In genomic region chr17:41773190-41773588, GRCh38 we compare ENCODE assay signal across 9 cellular contexts. TPM values are rescaled to one million over a fixed set of nuclear protein-coding genes. Genes with fewer than 3 reads are reported as not detected.
DNase-seq lines count a peak whose midpoint lies in the region; ATAC-seq and TF ChIP-seq lines count a peak whose summit lies in the region.
"Had no signal": no experiment of that assay in that cellular context is flagged by ENCODE, and none has a peak within 500 bp of the region (broad histone marks: within the 10 kb centered on the region; RNA-seq: fewer than 3 reads in every experiment).

No MANE protein-coding gene starts in this region.

- H3K36me3 ChIP-seq in aorta (ENCODE audit: control insufficient read depth in 1 of 2, insufficient read depth in 2 of 2, low read length in 1 of 2): peaks cover 0 to 3% of the 10 kb centered on the region in 2 donors

- intact Hi-C loops in aorta (cut with DNase I): no loop called here

- TF ChIP-seq CTCF in GM20000 (IDR thresholded peaks at IDR 0.05; ENCODE audit: extremely low read depth, missing control alignments): no peak

- H3K27me3 Mint-ChIP-seq in activated naive CD4-positive, alpha-beta T cell treated with anti-CD3 and anti-CD28 coated beads, Interleukin-2, amount 50 U/mL, for 24 hours: no peaks in the 10 kb centered on the region

- H3K36me3 Mint-ChIP-seq in activated naive CD4-positive, alpha-beta T cell treated with anti-CD3 and anti-CD28 coated beads, Interleukin-2, amount 50 U/mL, for 24 hours: no peaks in the 10 kb centered on the region
- H3K36me3 Mint-ChIP-seq: CD4-positive, CD25-positive, alpha-beta regulatory T cell had no signal

- H3K9me3 ChIP-seq in aorta (ENCODE audit: control insufficient read depth, low read length): no peaks in the 10 kb centered on the region

- H3K4me1 Mint-ChIP-seq in activated naive CD4-positive, alpha-beta T cell treated with anti-CD3 and anti-CD28 coated beads, Interleukin-2, amount 50 U/mL, for 24 hours: no peaks in the 10 kb centered on the region

- no peak overlapping the region for H3K27ac ChIP-seq in aorta (ENCODE audit: low read depth in 1 of 2, low read length in 2 of 2)

- 8 to 24% methylated on average over 12 of the region's 12 CpGs for WGBS in aorta, 2 donors

- in situ Hi-C loops in T47D (cut with HindIII; ENCODE audit: low pct_unique_long_range_greater_than_20kb, low sequenced_read_pairs): no loop called here

- peak overlapping the region; percentile 77 for H3K27ac Mint-ChIP-seq in activated naive CD4-positive, alpha-beta T cell treated with anti-CD3 and anti-CD28 coated beads, Interleukin-2, amount 50 U/mL, for 24 hours
- H3K27ac Mint-ChIP-seq: CD4-positive, CD25-positive, alpha-beta regulatory T cell had no signal

- ATAC-seq in aorta (ENCODE audit: low FRiP score): peak; percentile 13

- no peak overlapping the region for H3K4me3 ChIP-seq in aorta (ENCODE audit: low read length in 2 of 2)

- H3K27me3 ChIP-seq in aorta (ENCODE audit: control insufficient read depth in 1 of 2, insufficient read depth in 2 of 2, low read length in 1 of 2): no peaks in the 10 kb centered on the region

- no peaks in the 10 kb centered on the region for H3K4me1 ChIP-seq in aorta (ENCODE audit: control insufficient read depth in 1 of 2, insufficient read depth in 2 of 2, low read length in 2 of 2)

- DNase-seq in activated naive CD4-positive, alpha-beta T cell (lab: John Stamatoyannopoulos, UW): no peak
- DNase-seq in T47D (ENCODE audit: low read depth in 1 of 2, low spot score in 1 of 2) (peak; percentile 67 to 74), kidney tubule cell (ENCODE audit: low spot score) (peak; percentile 97), aorta (peak; percentile 79 to 86), GM20000 (ENCODE audit: low spot score) (no peak), UCSD-AML1 (lab: John Stamatoyannopoulos, UW; ENCODE audit: unreplicated experiment) (no peak), NCI-H2029 (lab: John Stamatoyannopoulos, UW) (no peak)
- DNase-seq: CD4-positive, CD25-positive, alpha-beta regulatory T cell had no signal

- H3K4me3 Mint-ChIP-seq in activated naive CD4-positive, alpha-beta T cell treated with anti-CD3 and anti-CD28 coated beads, Interleukin-2, amount 50 U/mL, for 24 hours: no peak overlapping the region
- H3K4me3 Mint-ChIP-seq: CD4-positive, CD25-positive, alpha-beta regulatory T cell had no signal

- H3K9me3 Mint-ChIP-seq in activated naive CD4-positive, alpha-beta T cell treated with anti-CD3 and anti-CD28 coated beads, Interleukin-2, amount 50 U/mL, for 24 hours: no peaks in the 10 kb centered on the region
- H3K9me3 Mint-ChIP-seq: CD4-positive, CD25-positive, alpha-beta regulatory T cell had no signal

RNA-seq across cellular contexts. Expression of gene JUP, which starts 13.3 kb away (rescaled TPM):
- 10 to 100 TPM; 35.7 to 41.0 TPM for total RNA-seq in aorta
- polyA plus RNA-seq in aorta: 10 to 100 TPM; 48.3 to 64.3 TPM

RNA-seq across cellular contexts. Expression of gene P3H4, which starts 38.6 kb away (rescaled TPM):
- total RNA-seq in aorta: 10 to 100 TPM; 14.4 to 19.6 TPM
- 10 to 100 TPM; 10.5 to 15.1 TPM for polyA plus RNA-seq in aorta

RNA-seq across cellular contexts. Expression of gene HAP1, which starts 38.7 kb away (rescaled TPM):
- total RNA-seq in aorta: under 1 TPM in 1 of 2 donors, not detected in 1; 0.06 TPM
- polyA plus RNA-seq in aorta: not detected

RNA-seq across cellular contexts. Expression of gene FKBP10, which starts 39.6 kb away (rescaled TPM):
- total RNA-seq in aorta: 100 to 1,000 TPM; 140 to 172 TPM
- 100 to 1,000 TPM in 1 of 2 donors, 10 to 100 TPM in 1; 70.5 to 260 TPM for polyA plus RNA-seq in aorta
- total RNA-seq: CD4-positive, CD25-positive, alpha-beta regulatory T cell had no signal

Comparison
In these comparisons a context has a peak if more than half of its experiments do, and no peak if none do; other contexts are left out.
1. DNase-seq: peak in T47D (2 of 2), kidney tubule cell (single experiment) and aorta (2 of 2); none in activated naive CD4-positive, alpha-beta T cell (0 of 4), GM20000 (single experiment), UCSD-AML1 (single experiment) and NCI-H2029 (single experiment).